14 cellular contexts compared by ENCODE assay signal in genomic region chr17:77326636-77327035, GRCh38.
A peak's percentile ranks its signal among the peaks of the same experiment; 100 is the strongest.
DNase-seq lines count a peak whose midpoint lies in the region; ATAC-seq and TF ChIP-seq lines count a peak whose summit lies in the region.
"Had no signal": no experiment of that assay in that cellular context is flagged by ENCODE, and none has a peak within 500 bp of the region (broad histone marks: within the 10 kb centered on the region; RNA-seq: fewer than 3 reads in every experiment).

No MANE protein-coding gene starts in this region.

- CTCF ChIA-PET in MCF 10A (lab: Yijun Ruan, JAX), result interaction anchor here (0.9 kb wide), 1 partner anchor 103 kb away, joined by 4 read pairs; no protein-coding TSS in a partner anchor
- CTCF ChIA-PET in activated CD8-positive, alpha-beta T cell treated with anti-CD3 and anti-CD28 coated beads, Interleukin-2, amount 10 ng/mL, durations not matched to agents 7 days and 5 days (lab: Charles Lee), result interaction anchor here (1.2 kb wide), 1 partner anchor 74 kb away, joined by 4 read pairs; no protein-coding TSS in a partner anchor

- no peak overlapping the region for H3K4me3 Mint-ChIP-seq in MCF 10A (ENCODE audit: unreplicated experiment)
- H3K4me3 Mint-ChIP-seq in activated CD8-positive, alpha-beta T cell treated with anti-CD3 and anti-CD28 coated beads, Interleukin-2, amount 10 ng/mL, durations not matched to agents 7 days and 5 days, result no peak overlapping the region
- peak overlapping the region in 8 of 10 donors; percentile 40 to 84 (median 69) for H3K4me3 Mint-ChIP-seq in naive thymus-derived CD8-positive, alpha-beta T cell

- intact Hi-C loops in breast epithelium (cut with DNase I; ENCODE audit: low total_unique reads), result loop anchor here (5.0 to 10.0 kb wide), 2 partner anchors 98 to 171 kb away; no protein-coding TSS in a partner anchor
- intact Hi-C loops in MCF 10A (cut with micrococcal nuclease), result no loop called here
- intact Hi-C loops in vagina (cut with DNase I), result loop anchor here (5.0 kb wide), 1 partner anchor 46 kb away; no protein-coding TSS in a partner anchor

- no peaks in the 10 kb centered on the region for H3K36me3 ChIP-seq in breast epithelium
- no peaks in the 10 kb centered on the region for H3K36me3 ChIP-seq in vagina

- H3K9me3 Mint-ChIP-seq in MCF 10A (ENCODE audit: unreplicated experiment), result no peaks in the 10 kb centered on the region
- H3K9me3 Mint-ChIP-seq in activated CD8-positive, alpha-beta T cell treated with anti-CD3 and anti-CD28 coated beads, Interleukin-2, amount 10 ng/mL, durations not matched to agents 7 days and 5 days (ENCODE audit: insufficient read depth), result no peaks in the 10 kb centered on the region
- peaks cover 0 to 2% (median 0%) of the 10 kb centered on the region in 9 donors for H3K9me3 Mint-ChIP-seq in naive thymus-derived CD8-positive, alpha-beta T cell

- H3K27me3 Mint-ChIP-seq in MCF 10A (ENCODE audit: insufficient read depth, unreplicated experiment), result no peaks in the 10 kb centered on the region
- peaks cover 2% of the 10 kb centered on the region for H3K27me3 Mint-ChIP-seq in activated CD8-positive, alpha-beta T cell treated with anti-CD3 and anti-CD28 coated beads, Interleukin-2, amount 10 ng/mL, durations not matched to agents 7 days and 5 days (ENCODE audit: low read depth)
- peaks cover 0 to 2% (median 0%) of the 10 kb centered on the region in 5 donors for H3K27me3 Mint-ChIP-seq in naive thymus-derived CD8-positive, alpha-beta T cell

- H3K4me3 ChIP-seq in breast epithelium (no peak overlapping the region), vagina (no peak overlapping the region)

- H3K27ac ChIP-seq in breast epithelium, result peak overlapping the region; percentile 99 to 100
- peak overlapping the region; percentile 97 for H3K27ac ChIP-seq in vagina
- H3K27ac ChIP-seq in caudate nucleus (ENCODE audit: low read depth, low read length), result no peak overlapping the region

- no peaks in the 10 kb centered on the region for H3K9me3 ChIP-seq in breast epithelium
- H3K9me3 ChIP-seq in vagina, result no peaks in the 10 kb centered on the region
- H3K9me3 ChIP-seq: SK-N-SH had no signal

- POLR2A ChIA-PET in MCF 10A (lab: Yijun Ruan, JAX), result interaction anchor here (0.8 to 7.6 kb wide), 2 partner anchors 28 to 42 kb away, joined by 3 to 443 read pairs; no protein-coding TSS in a partner anchor
- POLR2A ChIA-PET in activated CD8-positive, alpha-beta T cell treated with anti-CD3 and anti-CD28 coated beads, Interleukin-2, amount 10 ng/mL, durations not matched to agents 7 days and 5 days (lab: Charles Lee), result no interaction called here
- POLR2A ChIA-PET in naive thymus-derived CD8-positive, alpha-beta T cell (lab: Charles Lee), result interaction anchor here (0.6 to 1.3 kb wide), 6 partner anchors 87 to 163 kb away, joined by 3 to 6 read pairs (median 4); no protein-coding TSS in a partner anchor

- no peak overlapping the region for H3K27ac Mint-ChIP-seq in MCF 10A (ENCODE audit: low read depth, unreplicated experiment)
- peak overlapping the region; percentile 74 for H3K27ac Mint-ChIP-seq in activated CD8-positive, alpha-beta T cell treated with anti-CD3 and anti-CD28 coated beads, Interleukin-2, amount 10 ng/mL, durations not matched to agents 7 days and 5 days
- peak overlapping the region; percentile 67 to 88 (median 81) for H3K27ac Mint-ChIP-seq in naive thymus-derived CD8-positive, alpha-beta T cell

- peaks cover 21 to 31% of the 10 kb centered on the region in 2 donors for H3K4me1 ChIP-seq in breast epithelium
- H3K4me1 ChIP-seq in vagina, result peaks cover 67% of the 10 kb centered on the region

- no peak for ATAC-seq in activated CD8-positive, alpha-beta T cell treated with anti-CD3 and anti-CD28 coated beads, Interleukin-2, amount 10 ng/mL, durations not matched to agents 7 days and 5 days
- no peak for ATAC-seq in naive thymus-derived CD8-positive, alpha-beta T cell
- no peak for ATAC-seq in GM21390 (IDR thresholded peaks at IDR 0.05; ENCODE audit: unreplicated experiment)

- peaks cover 56% of the 10 kb centered on the region for H3K4me1 Mint-ChIP-seq in MCF 10A (ENCODE audit: insufficient read depth, unreplicated experiment)
- peaks cover 66% of the 10 kb centered on the region for H3K4me1 Mint-ChIP-seq in activated CD8-positive, alpha-beta T cell treated with anti-CD3 and anti-CD28 coated beads, Interleukin-2, amount 10 ng/mL, durations not matched to agents 7 days and 5 days (ENCODE audit: low read depth)
- H3K4me1 Mint-ChIP-seq in naive thymus-derived CD8-positive, alpha-beta T cell, result peaks cover 33 to 71% (median 62%) of the 10 kb centered on the region in 4 donors

- peak; percentile 12 to 20 for DNase-seq in breast epithelium (ENCODE audit: low spot score in 2 of 2)
- no peak for DNase-seq in MCF 10A (ENCODE audit: unreplicated experiment)
- DNase-seq in activated CD8-positive, alpha-beta T cell treated with anti-CD3 and anti-CD28 coated beads, Interleukin-2, amount 10 ng/mL, durations not matched to agents 7 days and 5 days, result no peak
- no peak for DNase-seq in naive thymus-derived CD8-positive, alpha-beta T cell
- DNase-seq in vagina (ENCODE audit: extremely low spot score in 2 of 2), result peak in 1 of 2 donors; percentile 34
- DNase-seq in caudate nucleus (lab: John Stamatoyannopoulos, UW), result no peak
- no peak for DNase-seq in LoVo (ENCODE audit: low spot score)
- DNase-seq: activated CD4-positive, CD25-positive, alpha-beta regulatory T cell; C1 segment of cervical spinal cord; KBM-7; NCI-H2029 treated with DMSO at 0.1 percent for 48 hours; stimulated activated CD4-positive, alpha-beta T cell treated with anti-CD3 and anti-CD28 coated beads, Interleukin-12 subunit alpha, Interleukin-12 subunit beta, amount 100 ng/mL, for 4 hours had no signal

- TF ChIP-seq CTCF in breast epithelium (IDR thresholded peaks at IDR 0.05) (no peak), MCF 10A (IDR thresholded peaks at IDR 0.05; ENCODE audit: unreplicated experiment) (no peak), vagina (IDR thresholded peaks at IDR 0.05) (no peak)

- H3K36me3 Mint-ChIP-seq in MCF 10A (ENCODE audit: insufficient read depth, unreplicated experiment), result peaks cover 45% of the 10 kb centered on the region
- H3K36me3 Mint-ChIP-seq in activated CD8-positive, alpha-beta T cell treated with anti-CD3 and anti-CD28 coated beads, Interleukin-2, amount 10 ng/mL, durations not matched to agents 7 days and 5 days (ENCODE audit: low read depth), result no peaks in the 10 kb centered on the region
- H3K36me3 Mint-ChIP-seq in naive thymus-derived CD8-positive, alpha-beta T cell, result no peaks in the 10 kb centered on the region

- H3K27me3 ChIP-seq in breast epithelium, result no peaks in the 10 kb centered on the region
- H3K27me3 ChIP-seq in vagina, result no peaks in the 10 kb centered on the region

- TF ChIP-seq POLR2A in breast epithelium (IDR thresholded peaks at IDR 0.05) (no peak), vagina (IDR thresholded peaks at IDR 0.05) (no peak)

- BruUV-seq in MCF 10A (replicated peaks; lab: Mats Ljungman, UMichigan), result no TSS peak

Comparison
In these comparisons a context has a peak if more than half of its experiments do, and no peak if none do; other contexts are left out.
1. DNase-seq: peak in breast epithelium (2 of 2); none in MCF 10A (single experiment), activated CD8-positive, alpha-beta T cell treated with anti-CD3 and anti-CD28 coated beads, Interleukin-2, amount 10 ng/mL, durations not matched to agents 7 days and 5 days (single experiment), naive thymus-derived CD8-positive, alpha-beta T cell (0 of 10), caudate nucleus (0 of 61) and LoVo (single experiment).
2. H3K4me3 Mint-ChIP-seq: peak in naive thymus-derived CD8-positive, alpha-beta T cell (8 of 10); none in MCF 10A (single experiment) and activated CD8-positive, alpha-beta T cell treated with anti-CD3 and anti-CD28 coated beads, Interleukin-2, amount 10 ng/mL, durations not matched to agents 7 days and 5 days (single experiment).